ENCODE assay signal across 8 cellular contexts in genomic region chr1:233240839-233241682, GRCh38. TPM values are rescaled to one million over a fixed set of nuclear protein-coding genes. Genes with fewer than 3 reads are reported as not detected.
DNase-seq lines count a peak whose midpoint lies in the region; ATAC-seq and TF ChIP-seq lines count a peak whose summit lies in the region.

No MANE protein-coding gene starts in this region.

- WGBS in aorta, 2 donors: 22 to 24% methylated on average over 8 of the region's 8 CpGs

- H3K27ac ChIP-seq in PC-9 (no peak overlapping the region), aorta (ENCODE audit: low read depth in 1 of 2, low read length in 2 of 2) (no peak overlapping the region)
- no peak overlapping the region for H3K27ac ChIP-seq in effector memory CD4-positive, alpha-beta T cell (ENCODE audit: insufficient read depth, low read length, poor library complexity, severe bottlenecking)

- H3K79me2 ChIP-seq in PC-9 (ENCODE audit: low read depth): no peaks in the 10 kb centered on the region

- no peak overlapping the region for H3K4me3 ChIP-seq in PC-9
- H3K4me3 ChIP-seq in aorta (ENCODE audit: low read length in 2 of 2): no peak overlapping the region
- H3K4me3 ChIP-seq in effector memory CD4-positive, alpha-beta T cell (ENCODE audit: insufficient read depth, low read depth, low read length, poor library complexity, severe bottlenecking): no peak overlapping the region

- CTCF ChIA-PET in PC-9 (lab: Charles Lee): no interaction called here

- H3K36me3 ChIP-seq in PC-9 (ENCODE audit: low read depth) (0 out of 2 replicates have a peak, but pooled peaks cover 5% of the 10 kb centered on the region), aorta (ENCODE audit: control insufficient read depth in 1 of 2, insufficient read depth in 2 of 2, low read length in 1 of 2) (no peaks in the 10 kb centered on the region)
- H3K36me3 ChIP-seq in effector memory CD4-positive, alpha-beta T cell (ENCODE audit: control insufficient read depth, insufficient read depth, low read length): peaks cover 6% of the 10 kb centered on the region

- no peaks in the 10 kb centered on the region for H3K9me2 ChIP-seq in PC-9 (ENCODE audit: insufficient read depth)

- no peaks in the 10 kb centered on the region for H3K27me3 ChIP-seq in PC-9 (ENCODE audit: insufficient read depth, low read depth)
- no peaks in the 10 kb centered on the region for H3K27me3 ChIP-seq in aorta (ENCODE audit: control insufficient read depth in 1 of 2, insufficient read depth in 2 of 2, low read length in 1 of 2)
- H3K27me3 ChIP-seq in effector memory CD4-positive, alpha-beta T cell (replicated peaks; ENCODE audit: control insufficient read depth, insufficient read depth, low read length, poor library complexity, severe bottlenecking): no peaks in the 10 kb centered on the region

- DNase-seq in DMS 273 (lab: John Stamatoyannopoulos, UW; ENCODE audit: unreplicated experiment) (peak; percentile 58), DMS 273 treated with DMSO at 0.1 percent for 48 hours (lab: John Stamatoyannopoulos, UW) (no peak), HCEC 1CT (peak; percentile 24), PC-9 (peak in 1 of 2 experiments; percentile 31), ecto neural progenitor cell (ENCODE audit: low spot score) (peak; percentile 60), medulla oblongata (ENCODE audit: extremely low spot score) (peak; percentile 82), aorta (peak; percentile 69 to 81)
- no peak for DNase-seq in effector memory CD4-positive, alpha-beta T cell

- no peak overlapping the region for H2AFZ ChIP-seq in PC-9

- peak; percentile 57 for TF ChIP-seq CTCF in PC-9 (conservative IDR thresholded peaks at IDR 0.05)

- H3F3A ChIP-seq in PC-9 (ENCODE audit: insufficient read depth, low read depth): no peaks in the 10 kb centered on the region

- no peaks in the 10 kb centered on the region for H3K9me3 ChIP-seq in PC-9 (ENCODE audit: insufficient read depth, low read depth)
- H3K9me3 ChIP-seq in aorta (ENCODE audit: control insufficient read depth, low read length): no peaks in the 10 kb centered on the region
- H3K9me3 ChIP-seq in effector memory CD4-positive, alpha-beta T cell (ENCODE audit: control insufficient read depth, low read length): no peaks in the 10 kb centered on the region

- intact Hi-C loops in PC-9 (cut with micrococcal nuclease; ENCODE audit: unreplicated experiment) (loop anchor here (1.0 kb wide), 1 partner anchor 606 kb away; no protein-coding TSS in a partner anchor), aorta (cut with DNase I) (loop anchor here in 1 of 2 donors (2.0 kb wide), 1 partner anchor 606 kb away; no protein-coding TSS in a partner anchor)

- BruUV-seq in PC-9 (replicated peaks; lab: Mats Ljungman, UMichigan): no TSS peak

- ATAC-seq in aorta (ENCODE audit: low FRiP score): peak; percentile 89

- POLR2A ChIA-PET in PC-9 (lab: Charles Lee; ENCODE audit: unreplicated experiment): no interaction called here

- H3K4me1 ChIP-seq in PC-9 (replicated peaks; ENCODE audit: insufficient read depth) (no peaks in the 10 kb centered on the region), aorta (ENCODE audit: control insufficient read depth in 1 of 2, insufficient read depth in 2 of 2, low read length in 2 of 2) (no peaks in the 10 kb centered on the region)
- H3K4me1 ChIP-seq in effector memory CD4-positive, alpha-beta T cell (ENCODE audit: control insufficient read depth, insufficient read depth, low read length, poor library complexity, severe bottlenecking): no peaks in the 10 kb centered on the region

- H4K20me1 ChIP-seq in PC-9 (ENCODE audit: insufficient read depth): no peaks in the 10 kb centered on the region; the same call in 1 of the 2 replicates

- no peak overlapping the region for H3K4me2 ChIP-seq in PC-9

RNA-seq across cellular contexts. Expression of gene PCNX2, which starts 54.5 kb away (rescaled TPM):
- total RNA-seq in PC-9 (2021) (18.6 and 20.3 TPM in 2 replicates), aorta (10 to 100 TPM; 14.7 to 27.2 TPM)
- 10 to 100 TPM in 1 of 2 donors, under 1 TPM in 1; 0.38 to 25.5 TPM for polyA plus RNA-seq in aorta

Comparison
In these comparisons a context has a peak if more than half of its experiments do, and no peak if none do; other contexts are left out.
1. DNase-seq: peak in DMS 273 (single experiment), HCEC 1CT (single experiment), ecto neural progenitor cell (single experiment), medulla oblongata (single experiment) and aorta (2 of 2); none in DMS 273 treated with DMSO at 0.1 percent for 48 hours (single experiment) and effector memory CD4-positive, alpha-beta T cell (0 of 3).